ENCODE assay signal across 18 cellular contexts in the genomic region with DNA sequence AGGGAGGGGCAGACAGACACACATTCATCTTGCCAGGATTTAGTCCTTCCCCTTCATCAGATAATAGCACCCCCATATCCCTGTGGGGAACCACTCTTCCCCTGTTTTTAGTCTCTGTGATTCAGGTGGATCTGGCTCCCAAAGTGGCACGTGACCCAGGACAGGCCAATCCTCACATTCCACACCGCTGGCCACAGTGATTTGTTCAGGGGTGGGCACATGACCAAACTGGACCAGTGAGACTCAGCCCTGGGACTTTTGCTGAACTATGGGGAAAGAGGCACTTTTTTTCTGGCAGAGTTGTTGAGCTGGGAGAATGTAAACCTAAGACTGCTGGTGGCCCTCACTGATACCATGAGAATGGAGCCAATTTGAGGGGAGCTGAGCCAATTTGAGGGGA. TPM values are rescaled to one million over a fixed set of nuclear protein-coding genes. Genes with fewer than 3 reads are reported as not detected.
DNase-seq lines count a peak whose midpoint lies in the region; ATAC-seq, FAIRE-seq and TF ChIP-seq lines count a peak whose summit lies in the region.
"Had no signal": no experiment of that assay in that cellular context is flagged by ENCODE, and none has a peak within 500 bp of the region (broad histone marks: within the 10 kb centered on the region; RNA-seq: fewer than 3 reads in every experiment).

No MANE protein-coding gene starts in this region.

- CTCF ChIA-PET in SK-N-SH (lab: Yijun Ruan, JAX) (interaction anchor here (1.4 to 4.2 kb wide), 4 partner anchors 19 to 96 kb away, joined by 3 to 13 read pairs (median 8); a partner anchor contains a TSS), WTC11 (lab: Charles Lee) (interaction anchor here (1.1 kb wide), 1 partner anchor 13 kb away, joined by 5 read pairs; no protein-coding TSS in a partner anchor)

- H3K4me1 Mint-ChIP-seq in WTC11 (peaks cover under 1% of the 10 kb centered on the region; the same call in 1 of the 2 replicates), natural killer cell (no peaks in the 10 kb centered on the region)

- no peaks in the 10 kb centered on the region for H3K79me2 ChIP-seq in SK-N-SH (ENCODE audit: insufficient read depth)

- H3K9ac ChIP-seq in SK-N-SH = no peak overlapping the region

- no peak for TF ChIP-seq CTCF in SK-N-SH (IDR thresholded peaks at IDR 0.05)
- TF ChIP-seq CTCF in WTC11 (IDR thresholded peaks at IDR 0.05) = no peak
- no peak for TF ChIP-seq CTCF in stomach (IDR thresholded peaks at IDR 0.05)
- no peak for TF ChIP-seq CTCF in natural killer cell (IDR thresholded peaks at IDR 0.05)

- TF ChIP-seq POLR2A in stomach (IDR thresholded peaks at IDR 0.05) (no peak), GM12892 (IDR thresholded peaks at IDR 0.05; ENCODE audit: low read depth, low read length) (no peak)

- H3K36me3 ChIP-seq in SK-N-SH (replicated peaks in 1 of 2; ENCODE audit: control insufficient read depth in 1 of 2, insufficient read depth in 2 of 2, low read length in 1 of 2) = no peaks in the 10 kb centered on the region
- no peaks in the 10 kb centered on the region for H3K36me3 ChIP-seq in stomach
- H3K36me3 ChIP-seq: SJCRH30 had no signal

- H3K9me3 Mint-ChIP-seq in WTC11 (no peaks in the 10 kb centered on the region), natural killer cell (no peaks in the 10 kb centered on the region)

- WGBS in SK-N-SH (ENCODE audit: low lambda C conversion rate) = 56% methylated on average over 2 of the region's 2 CpGs
- WGBS in stomach, 5 donors = 77 to 93% (median 89%) methylated on average over 2 of the region's 2 CpGs

- H3K36me3 Mint-ChIP-seq in WTC11 (no peaks in the 10 kb centered on the region), natural killer cell (no peaks in the 10 kb centered on the region)

- peaks cover 0 to 16% of the 10 kb centered on the region in 2 experiments; a peak in 1 of 4 replicates for H3K4me1 ChIP-seq in SK-N-SH (ENCODE audit: control insufficient read depth in 1 of 2, insufficient read depth in 2 of 2, low read depth in 1 of 2, low read length in 1 of 2)
- H3K4me1 ChIP-seq in stomach = peaks cover 26 to 49% (median 32%) of the 10 kb centered on the region in 4 donors

- no peak overlapping the region for H3K27ac Mint-ChIP-seq in WTC11
- no peak overlapping the region for H3K27ac Mint-ChIP-seq in natural killer cell

- no peaks in the 10 kb centered on the region for H3K9me2 ChIP-seq in SK-N-SH

- FAIRE-seq in GM12892 (lab: Jason Lieb, UNC) = no peak
- FAIRE-seq: H54 had no signal

- no peaks in the 10 kb centered on the region for H3K27me3 ChIP-seq in SK-N-SH (ENCODE audit: insufficient read depth)
- no peaks in the 10 kb centered on the region for H3K27me3 ChIP-seq in stomach
- H3K27me3 ChIP-seq: SJCRH30 had no signal

- H3K27ac ChIP-seq in SK-N-SH (ENCODE audit: low read depth in 2 of 2, low read length in 1 of 2) = no peak overlapping the region
- peak overlapping the region in 3 of 5 donors; percentile 0 to 89 (median 85) for H3K27ac ChIP-seq in stomach
- H3K27ac ChIP-seq: RWPE1, SJCRH30 had no signal

- H3K4me2 ChIP-seq in SK-N-SH = no peak overlapping the region

- H4K20me1 ChIP-seq in SK-N-SH (ENCODE audit: insufficient read depth) = no peaks in the 10 kb centered on the region

- H3K4me3 ChIP-seq in SK-N-SH (ENCODE audit: low read depth in 2 of 2, low read length in 1 of 2) (no peak overlapping the region), stomach (no peak overlapping the region)
- H3K4me3 ChIP-seq: SJCRH30 had no signal

- H3K4me3 Mint-ChIP-seq in WTC11 (no peak overlapping the region), natural killer cell (no peak overlapping the region)

- H3K9me3 ChIP-seq in SK-N-SH = no peaks in the 10 kb centered on the region
- H3K9me3 ChIP-seq in stomach = no peaks in the 10 kb centered on the region
- H3K9me3 ChIP-seq: SJCRH30 had no signal

- DNase-seq in SK-N-SH = no peak
- DNase-seq in WTC11 (ENCODE audit: low spot score) = no peak
- DNase-seq in iris pigment epithelial cell (ENCODE audit: low read depth) = peak; percentile 7
- no peak for DNase-seq in stomach
- no peak for DNase-seq in natural killer cell
- DNase-seq in GM12892 (ENCODE audit: insufficient read length) = no peak
- no peak for DNase-seq in left colon
- DNase-seq: 8988T, GDM1, NCI-H1105 treated with DMSO at 0.1 percent for 48 hours, NCI-H187 treated with DMSO at 0.1 percent for 48 hours, NCI-H446, NCI-H69 had no signal

- H3K27me3 Mint-ChIP-seq in WTC11 (ENCODE audit: low read depth) (no peaks in the 10 kb centered on the region; the same call in 1 of the 2 replicates), natural killer cell (ENCODE audit: low read depth in 2 of 2) (peaks cover 0 to 5% of the 10 kb centered on the region in 2 donors)

- intact Hi-C loops in stomach (cut with DNase I; ENCODE audit: low total_unique reads) = no loop called here
- intact Hi-C loops in natural killer cell (cut with micrococcal nuclease) = no loop called here
- intact Hi-C loops in left colon (cut with DNase I, micrococcal nuclease) = no loop called here

- no peak overlapping the region for H2AFZ ChIP-seq in SK-N-SH (ENCODE audit: low read depth)

- ATAC-seq in SK-N-SH treated with all-trans-retinoic acid at 6 μM for 48 hours = no peak
- ATAC-seq in WTC11 = no peak
- ATAC-seq in natural killer cell = no peak
- no peak for ATAC-seq in left colon

- TF ChIP-seq RAD21 in SK-N-SH (IDR thresholded peaks at IDR 0.05; ENCODE audit: low read length) = no peak

- no peaks in the 10 kb centered on the region for H3F3A ChIP-seq in SK-N-SH (replicated peaks; ENCODE audit: insufficient read depth)

- TF ChIP-seq EP300 in SK-N-SH (IDR thresholded peaks at IDR 0.05; ENCODE audit: borderline replicate concordance in 1 of 2, low read depth in 1 of 2, low read length in 1 of 2) = no peak
- TF ChIP-seq EP300 in stomach (IDR thresholded peaks at IDR 0.05) = no peak

- POLR2A ChIA-PET in SK-N-SH (lab: Yijun Ruan, JAX) (no interaction called here), WTC11 (lab: Charles Lee) (no interaction called here)

TF ChIP-seq in SK-N-SH, 30 proteins besides CTCF, POLR2A, EP300 and RAD21 (continues in another document):
- TF ChIP-seq, protein P1, sequence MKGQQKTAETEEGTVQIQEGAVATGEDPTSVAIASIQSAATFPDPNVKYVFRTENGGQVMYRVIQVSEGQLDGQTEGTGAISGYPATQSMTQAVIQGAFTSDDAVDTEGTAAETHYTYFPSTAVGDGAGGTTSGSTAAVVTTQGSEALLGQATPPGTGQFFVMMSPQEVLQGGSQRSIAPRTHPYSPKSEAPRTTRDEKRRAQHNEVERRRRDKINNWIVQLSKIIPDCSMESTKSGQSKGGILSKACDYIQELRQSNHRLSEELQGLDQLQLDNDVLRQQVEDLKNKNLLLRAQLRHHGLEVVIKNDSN (IDR thresholded peaks at IDR 0.05; ENCODE audit: borderline replicate concordance, low read depth) = peak; percentile 40; the same call in 1 of the 2 replicates

TF ChIP-seq in SK-N-SH treated with all-trans-retinoic acid at 6 μM for 48 hours, 23 proteins besides CTCF, POLR2A, EP300 and RAD21 (continues in another document):
- TF ChIP-seq, protein P2, sequence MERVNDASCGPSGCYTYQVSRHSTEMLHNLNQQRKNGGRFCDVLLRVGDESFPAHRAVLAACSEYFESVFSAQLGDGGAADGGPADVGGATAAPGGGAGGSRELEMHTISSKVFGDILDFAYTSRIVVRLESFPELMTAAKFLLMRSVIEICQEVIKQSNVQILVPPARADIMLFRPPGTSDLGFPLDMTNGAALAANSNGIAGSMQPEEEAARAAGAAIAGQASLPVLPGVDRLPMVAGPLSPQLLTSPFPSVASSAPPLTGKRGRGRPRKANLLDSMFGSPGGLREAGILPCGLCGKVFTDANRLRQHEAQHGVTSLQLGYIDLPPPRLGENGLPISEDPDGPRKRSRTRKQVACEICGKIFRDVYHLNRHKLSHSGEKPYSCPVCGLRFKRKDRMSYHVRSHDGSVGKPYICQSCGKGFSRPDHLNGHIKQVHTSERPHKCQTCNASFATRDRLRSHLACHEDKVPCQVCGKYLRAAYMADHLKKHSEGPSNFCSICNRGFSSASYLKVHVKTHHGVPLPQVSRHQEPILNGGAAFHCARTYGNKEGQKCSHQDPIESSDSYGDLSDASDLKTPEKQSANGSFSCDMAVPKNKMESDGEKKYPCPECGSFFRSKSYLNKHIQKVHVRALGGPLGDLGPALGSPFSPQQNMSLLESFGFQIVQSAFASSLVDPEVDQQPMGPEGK (CRISPR knock-in tag; IDR thresholded peaks at IDR 0.05; ENCODE audit: borderline replicate concordance) = no peak

TF ChIP-seq in WTC11, 78 proteins besides CTCF, POLR2A, EP300 and RAD21:
- TF ChIP-seq NR3C1 (CRISPR knock-in tag; conservative IDR thresholded peaks at IDR 0.05; ENCODE audit: low read depth) = no peak
- TF ChIP-seq, protein P3, sequence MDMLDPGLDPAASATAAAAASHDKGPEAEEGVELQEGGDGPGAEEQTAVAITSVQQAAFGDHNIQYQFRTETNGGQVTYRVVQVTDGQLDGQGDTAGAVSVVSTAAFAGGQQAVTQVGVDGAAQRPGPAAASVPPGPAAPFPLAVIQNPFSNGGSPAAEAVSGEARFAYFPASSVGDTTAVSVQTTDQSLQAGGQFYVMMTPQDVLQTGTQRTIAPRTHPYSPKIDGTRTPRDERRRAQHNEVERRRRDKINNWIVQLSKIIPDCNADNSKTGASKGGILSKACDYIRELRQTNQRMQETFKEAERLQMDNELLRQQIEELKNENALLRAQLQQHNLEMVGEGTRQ (CRISPR knock-in tag; IDR thresholded peaks at IDR 0.05) = peak; percentile 60
TF ChIP-seq in WTC11: peak in this region for 1.

RNA-seq across cellular contexts. Expression of a gene that starts 19.1 kb away (rescaled TPM):
- polyA plus RNA-seq in SK-N-SH (2012; rRNA removed) = 0.13 and 0.23 TPM in 2 replicates
- 0.09 and 0.22 TPM in 2 replicates for polyA plus RNA-seq in SK-N-SH (2012; cell fraction: cytosol; rRNA removed)
- polyA plus RNA-seq in SK-N-SH (2012; cell fraction: nucleus; rRNA removed) = 0.23 and 0.35 TPM in 2 replicates
- 8.2 to 10.0 TPM (median 8.7 TPM) in 3 replicates for total RNA-seq in WTC11 (2021)
- 10 to 100 TPM in 1 of 5 donors, 1 to 10 TPM in 3, not detected in 1; 1.5 to 22.9 (median 4.7) TPM for total RNA-seq in stomach
- 10 to 100 TPM in 1 of 3 donors, 1 to 10 TPM in 2; 7.2 to 14.2 (median 7.7) TPM for polyA plus RNA-seq in stomach
- under 1 TPM in 1 of 3 donors, not detected in 2; 1.00 TPM for total RNA-seq in natural killer cell
- 0.55 TPM for polyA plus RNA-seq in GM12892 (2012; ENCODE audit: missing spikeins)
- 1 to 10 TPM; 2.1 to 6.9 TPM for total RNA-seq in left colon
- polyA plus RNA-seq: BJ had no signal

RNA-seq across cellular contexts. Expression of a gene that starts 56.0 kb away (rescaled TPM):
- polyA plus RNA-seq in SK-N-SH (2012; rRNA removed) (0.67 and 1.2 TPM in 2 replicates), stomach (under 1 TPM in 2 of 3 donors, not detected in 1; 0.25 to 0.37 TPM)
- polyA plus RNA-seq in SK-N-SH (2012; cell fraction: cytosol; rRNA removed) = 0.41 and 0.52 TPM in 2 replicates
- polyA plus RNA-seq in SK-N-SH (2012; cell fraction: nucleus; rRNA removed) = 2.1 and 3.6 TPM in 2 replicates
- total RNA-seq in WTC11 (2021) (2.0 to 2.7 TPM (median 2.5 TPM) in 3 replicates), stomach (10 to 100 TPM in 1 of 5 donors, 1 to 10 TPM in 3, under 1 TPM in 1; under 0.01 to 13.6 (median 4.2) TPM), natural killer cell (10 to 100 TPM in 1 of 3 donors, 1 to 10 TPM in 2; 6.3 to 10.1 (median 9.7) TPM), left colon (10 to 100 TPM; 13.1 to 16.5 TPM)
- 0.32 TPM for polyA plus RNA-seq in GM12892 (2012; ENCODE audit: missing spikeins)

Comparison
In these comparisons a context has a peak if more than half of its experiments do, and no peak if none do; other contexts are left out.
1. H3K27ac ChIP-seq: peak in stomach (3 of 5); none in SK-N-SH (0 of 2).